Comparison of ENCODE assay signal across 8 cellular contexts in genomic region chr11:59550842-59551650, GRCh38. TPM values are rescaled to one million over a fixed set of nuclear protein-coding genes. Genes with fewer than 3 reads are reported as not detected.
A peak's percentile ranks its signal among the peaks of the same experiment; 100 is the strongest.
DNase-seq lines count a peak whose midpoint lies in the region; ATAC-seq, FAIRE-seq and TF ChIP-seq lines count a peak whose summit lies in the region.

No MANE protein-coding gene starts in this region.

- H3K27me3 Mint-ChIP-seq in brain = peaks cover 20% of the 10 kb centered on the region

- H3K4me3 ChIP-seq in GM12875 (ENCODE audit: low read depth, low read length) (peak overlapping the region; percentile 53), iPS-18a (ENCODE audit: low read length) (peak overlapping the region; percentile 89), small intestine (ENCODE audit: low read depth in 1 of 2, low read length in 2 of 2) (peak overlapping the region; percentile 36 to 44)

- H3K36me3 Mint-ChIP-seq in brain = no peaks in the 10 kb centered on the region

- H3K9ac ChIP-seq in iPS-18a (ENCODE audit: low read length) = peak overlapping the region; percentile 61

- H3K4me1 ChIP-seq in iPS-18a (ENCODE audit: control insufficient read depth, low read depth, low read length) (peaks cover 3% of the 10 kb centered on the region), small intestine (ENCODE audit: control insufficient read depth in 2 of 2, insufficient read depth in 1 of 2, low read depth in 1 of 2, low read length in 1 of 2) (no peaks in the 10 kb centered on the region)

- H3K9me3 ChIP-seq in iPS-18a (ENCODE audit: control insufficient read depth, low read depth, low read length) (no peaks in the 10 kb centered on the region), small intestine (ENCODE audit: control insufficient read depth, low read depth) (no peaks in the 10 kb centered on the region)

- peak overlapping the region; percentile 88 to 97 (median 95) for H3K27ac Mint-ChIP-seq in brain

- H3K4me1 Mint-ChIP-seq in brain = peaks cover 32% of the 10 kb centered on the region

- peak; percentile 43 for ATAC-seq in HG02970 (IDR thresholded peaks at IDR 0.05; ENCODE audit: low FRiP score, unreplicated experiment)

- no peaks in the 10 kb centered on the region for H3K36me3 ChIP-seq in iPS-18a (ENCODE audit: control insufficient read depth, low read depth, low read length)
- H3K36me3 ChIP-seq in small intestine (ENCODE audit: control insufficient read depth in 2 of 2, insufficient read depth in 2 of 2, low read length in 2 of 2) = no peaks in the 10 kb centered on the region

- FAIRE-seq in TTC549 (lab: Jason Lieb, UNC) (peak; percentile 61), small intestine (lab: Jason Lieb, UNC) (no peak), urothelium cell line (lab: Jason Lieb, UNC) (no peak)

- TF ChIP-seq CTCF in GM12875 (IDR thresholded peaks at IDR 0.05; ENCODE audit: borderline replicate concordance, insufficient read depth, low read depth, low read length) = no peak
- TF ChIP-seq CTCF in brain (conservative IDR thresholded peaks at IDR 0.05) = no peak

- H3K27me3 ChIP-seq in iPS-18a (ENCODE audit: control insufficient read depth, insufficient read depth, low read length) = peaks cover 5% of the 10 kb centered on the region
- H3K27me3 ChIP-seq in small intestine (ENCODE audit: control insufficient read depth in 2 of 2, insufficient read depth in 2 of 2, low read length in 2 of 2) = no peaks in the 10 kb centered on the region

- peak; percentile 77 for DNase-seq in NCI-H2107 (lab: John Stamatoyannopoulos, UW)
- peak; percentile 80 for DNase-seq in small intestine
- no peak for DNase-seq in urothelium cell line (ENCODE audit: low spot score)

- WGBS in small intestine, 3 donors = 0 to 3% (median 2%) methylated on average over 34 of the region's 34 CpGs

- peaks cover 0 to 10% (median 0%) of the 10 kb centered on the region in 5 experiments for H3K9me3 Mint-ChIP-seq in brain

- H3K27ac ChIP-seq in iPS-18a (ENCODE audit: low read length) (no peak overlapping the region), small intestine (ENCODE audit: low read depth in 1 of 2, low read length in 1 of 2) (peak overlapping the region; percentile 53 to 85)

- peak overlapping the region; percentile 82 to 93 (median 90) for H3K4me3 Mint-ChIP-seq in brain

RNA-seq across cellular contexts. Expression of gene OR4D9, which starts 39.7 kb away (rescaled TPM):
- polyA plus RNA-seq in brain (ENCODE audit: insufficient read depth, low read depth, low replicate concordance) (not detected), small intestine (not detected)

RNA-seq across cellular contexts. Expression of gene OR4D11, which starts 47.7 kb away (rescaled TPM):
- not detected for polyA plus RNA-seq in brain (ENCODE audit: insufficient read depth, low read depth, low replicate concordance)
- polyA plus RNA-seq in small intestine = not detected
